Comparison of ENCODE assay signal across 19 cellular contexts in the genomic region with DNA sequence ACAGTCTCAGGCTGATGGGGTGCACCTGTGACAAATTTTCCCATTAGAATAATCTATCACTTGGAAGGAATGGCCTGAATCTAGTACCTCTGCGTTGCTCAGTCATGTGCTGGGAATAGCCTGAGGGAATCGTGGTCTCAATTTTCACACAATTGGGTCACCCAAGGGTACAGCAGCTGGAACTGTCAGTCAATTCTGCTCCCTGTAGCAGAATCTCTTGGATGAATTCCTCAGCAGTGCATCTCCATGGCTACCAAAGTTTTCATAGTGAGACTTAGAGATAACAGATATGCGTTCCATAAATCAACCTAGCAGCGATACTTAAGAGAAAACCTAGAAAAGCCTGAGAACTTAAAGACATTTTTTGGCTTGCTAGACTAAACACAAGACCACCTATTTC.
"Had no signal": no experiment of that assay in that cellular context is flagged by ENCODE, and none has a peak within 500 bp of the region (broad histone marks: within the 10 kb centered on the region; RNA-seq: fewer than 3 reads in every experiment).

No MANE protein-coding gene starts in this region.

- DNase-seq: activated CD4-positive, CD25-positive, alpha-beta regulatory T cell treated with anti-CD3 and anti-CD28 coated beads, Interleukin-2, amount 50 U/mL, for 72 hours; activated CD8-positive, alpha-beta memory T cell treated with anti-CD3 and anti-CD28 coated beads for 24 hours; activated CD8-positive, alpha-beta memory T cell treated with anti-CD3 and anti-CD28 coated beads, Interleukin-2, amount 50 U/mL, for 48 hours; activated effector memory CD4-positive, alpha-beta T cell treated with Interleukin-2 at 50 U/mL for 16 hours; activated T-cell treated with anti-CD3 and anti-CD28 coated beads, Interleukin-2, amount 50 U/mL, for 48 hours; dorsolateral prefrontal cortex; hypothalamus; islet precursor cell; left colon; lower lobe of right lung; nephron progenitor cell; occipital lobe; small intestine; stimulated activated CD4-positive, alpha-beta T cell treated with anti-CD3 and anti-CD28 coated beads, Interleukin-15, amount 100 ng/mL, for 24 hours; stimulated activated CD4-positive, alpha-beta T cell treated with anti-CD3 and anti-CD28 coated beads, Interleukin-4, amount 100 ng/mL, for 1 hour; stimulated activated naive CD8-positive, alpha-beta T cell treated with anti-CD3 and anti-CD28 coated beads, Interleukin-15, amount 100 ng/mL, for 72 hours; T-helper 17 cell had no signal

- H3K4me3 ChIP-seq: dorsolateral prefrontal cortex, lower lobe of right lung, right atrium auricular region, suprapubic skin had no signal

- ATAC-seq: left colon; lower lobe of right lung; stimulated activated naive CD8-positive, alpha-beta T cell treated with anti-CD3 and anti-CD28 coated beads, Interleukin-15, amount 100 ng/mL, for 72 hours; T-helper 17 cell had no signal
